14 cellular contexts compared by ENCODE assay signal in the genomic region with DNA sequence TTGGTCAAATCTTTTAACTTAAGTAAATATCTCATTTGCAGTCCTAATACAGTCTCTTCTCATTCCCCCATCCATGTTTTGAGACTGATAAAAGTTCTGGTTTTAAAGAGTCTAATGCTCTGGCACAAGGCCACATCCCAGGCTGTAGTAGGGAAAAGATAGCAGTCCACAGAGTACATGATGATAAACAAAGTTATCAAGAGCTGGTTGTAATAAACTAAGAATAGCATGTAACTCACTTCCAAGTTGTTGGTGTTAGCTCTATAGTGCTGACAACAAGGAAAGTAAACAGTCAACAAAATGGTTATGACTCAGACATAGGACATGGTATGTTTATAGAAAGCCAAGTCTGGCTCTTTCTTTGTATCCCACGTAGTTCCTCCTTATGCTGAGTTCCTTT. TPM values are rescaled to one million over a fixed set of nuclear protein-coding genes. Genes with fewer than 3 reads are reported as not detected.
DNase-seq lines count a peak whose midpoint lies in the region; ATAC-seq lines count a peak whose summit lies in the region.
"Had no signal": no experiment of that assay in that cellular context is flagged by ENCODE, and none has a peak within 500 bp of the region (broad histone marks: within the 10 kb centered on the region; RNA-seq: fewer than 3 reads in every experiment).

No MANE protein-coding gene starts in this region.

- ATAC-seq in HG02970 (IDR thresholded peaks at IDR 0.05; ENCODE audit: low FRiP score, unreplicated experiment): no peak
- ATAC-seq: stimulated activated effector memory CD8-positive, alpha-beta T cell treated with anti-CD3 and anti-CD28 coated beads, Interleukin-12 subunit alpha, Interleukin-12 subunit beta, amount 100 ng/mL, for 72 hours had no signal

- DNase-seq in HCEC 1CT (peak; percentile 50), amniotic epithelial cell (ENCODE audit: low read depth) (peak; percentile 94), foreskin melanocyte (peak; percentile 15), pulmonary artery endothelial cell (ENCODE audit: low read depth, low spot score) (peak; percentile 57), ACHN (no peak), superior temporal gyrus (ENCODE audit: extremely low spot score) (no peak), NCI-H2227 treated with DMSO at 0.1 percent for 48 hours (lab: John Stamatoyannopoulos, UW) (no peak)
- DNase-seq: aorta; CD4-positive, alpha-beta memory T cell; esophagus squamous epithelium; kidney; NCI-H446 had no signal

- in situ Hi-C loops in ACHN (cut with HindIII; ENCODE audit: low pct_ligation_motif_present, low pct_unique_long_range_greater_than_20kb, low sequenced_read_pairs): no loop called here

RNA-seq across cellular contexts. Expression of gene AREG, which starts 21.8 kb away (rescaled TPM):
- total RNA-seq in pulmonary artery endothelial cell: 0.20 and 0.32 TPM in 2 replicates

RNA-seq across cellular contexts. Expression of gene EREG, which starts 58.2 kb away (rescaled TPM):
- not detected in 2 replicates for total RNA-seq in pulmonary artery endothelial cell
- total RNA-seq: CD4-positive, alpha-beta memory T cell had no signal

Comparison
In these comparisons a context has a peak if more than half of its experiments do, and no peak if none do; other contexts are left out.
1. DNase-seq: peak in HCEC 1CT (single experiment), amniotic epithelial cell (single experiment), foreskin melanocyte (single experiment) and pulmonary artery endothelial cell (single experiment); none in ACHN (single experiment), superior temporal gyrus (single experiment) and NCI-H2227 treated with DMSO at 0.1 percent for 48 hours (single experiment).